ENCODE assay signal across 33 cellular contexts in the genomic region with DNA sequence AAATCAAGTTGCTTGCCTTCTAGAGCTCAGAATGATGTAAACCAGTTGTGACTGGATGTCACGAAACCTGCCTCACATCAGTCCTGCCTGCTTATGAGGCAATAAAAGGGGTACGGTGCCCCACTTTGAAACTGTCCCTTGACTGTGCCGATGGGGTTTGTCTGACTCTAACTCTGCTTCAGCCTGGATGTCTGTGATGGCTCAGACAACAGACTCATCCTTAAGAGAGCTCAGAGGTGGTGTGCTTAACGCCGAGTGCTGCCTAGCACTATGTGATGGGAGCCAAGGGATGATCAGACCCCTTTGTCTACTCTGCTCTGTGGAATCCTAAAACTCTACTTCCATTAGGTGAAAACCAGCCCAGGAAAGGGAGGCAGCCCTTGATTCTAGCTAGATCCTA. TPM values are rescaled to one million over a fixed set of nuclear protein-coding genes. Genes with fewer than 3 reads are reported as not detected.
DNase-seq lines count a peak whose midpoint lies in the region; ATAC-seq and TF ChIP-seq lines count a peak whose summit lies in the region.
"Had no signal": no experiment of that assay in that cellular context is flagged by ENCODE, and none has a peak within 500 bp of the region (broad histone marks: within the 10 kb centered on the region; RNA-seq: fewer than 3 reads in every experiment).

No MANE protein-coding gene starts in this region.

- no peaks in the 10 kb centered on the region for H3K27me3 ChIP-seq in H9 (ENCODE audit: insufficient read depth, low read length)
- H3K27me3 ChIP-seq: gastroesophageal sphincter, upper lobe of left lung had no signal

- peaks cover under 1% of the 10 kb centered on the region for H3K4me1 Mint-ChIP-seq in T-helper 2 cell treated with Interferon-gamma antibody and Interleukin-4, amounts not matched to agents 5 μg/mL and 100 μg/mL, for 36 hours (ENCODE audit: low read depth)
- no peaks in the 10 kb centered on the region for H3K4me1 Mint-ChIP-seq in H9
- H3K4me1 Mint-ChIP-seq in activated naive CD8-positive, alpha-beta T cell treated with anti-CD3 and anti-CD28 coated beads for 36 hours: peaks cover 6% of the 10 kb centered on the region
- peaks cover 23% of the 10 kb centered on the region for H3K4me1 Mint-ChIP-seq in nephron progenitor cell
- H3K4me1 Mint-ChIP-seq: activated naive CD4-positive, alpha-beta T cell treated with anti-CD3 and anti-CD28 coated beads, Interleukin-2, amount 50 U/mL, for 24 hours had no signal

- no CpG with 5 or more reads among the region's 5 CpGs for WGBS in H9 (ENCODE audit: extremely low coverage, insufficient read length, low lambda C conversion rate)

- no peak overlapping the region for H3K4ac ChIP-seq in H9 (ENCODE audit: low read depth, low read length)

- no peak for DNase-seq in T-helper 2 cell treated with Interferon-gamma antibody and Interleukin-4, amounts not matched to agents 5 μg/mL and 100 μg/mL, for 36 hours (ENCODE audit: low spot score)
- DNase-seq in T-helper 2 cell: no peak
- no peak for DNase-seq in H9
- DNase-seq in activated naive CD8-positive, alpha-beta T cell treated with anti-CD3 and anti-CD28 coated beads for 36 hours: no peak
- no peak for DNase-seq in nephron progenitor cell
- no peak for DNase-seq in AML-193 (lab: John Stamatoyannopoulos, UW)
- DNase-seq: activated CD4-positive, alpha-beta T cell treated with anti-CD3 and anti-CD28 coated beads for 1 hour; activated CD8-positive, alpha-beta memory T cell treated with anti-CD3 and anti-CD28 coated beads, Interleukin-2, amount 10 ng/mL, durations not matched to agents 7 days and 5 days; aorta; C1 segment of cervical spinal cord; DMS79; effector CD4-positive, alpha-beta T cell; GOT3; kidney glomerular epithelial cell; MM.1S; naive thymus-derived CD8-positive, alpha-beta T cell; NCI-H1105 treated with DMSO at 0.1 percent for 48 hours; NCI-H1930; NCI-H524 treated with DMSO at 0.1 percent for 48 hours; NK-92 treated with Interleukin-12 subunit alpha and Interleukin-12 subunit beta, amount 100 ng/mL, for 24 hours; PC-3; Right ventricle myocardium superior; stimulated activated CD4-positive, alpha-beta T cell treated with anti-CD3 and anti-CD28 coated beads, Interleukin-4, amount 100 ng/mL, for 24 hours; upper lobe of left lung had no signal

- H3K4me1 ChIP-seq in H9 (ENCODE audit: insufficient read depth, low read length): no peaks in the 10 kb centered on the region
- H3K4me1 ChIP-seq: gastroesophageal sphincter, upper lobe of left lung had no signal

- H3K9ac ChIP-seq in H9 (ENCODE audit: extremely low read depth, insufficient read length, low read length): no peak overlapping the region

- no peak overlapping the region for H2BK120ac ChIP-seq in H9 (ENCODE audit: low read depth, low read length, poor library complexity, severe bottlenecking)

- no peaks in the 10 kb centered on the region for H3K79me2 ChIP-seq in H9 (ENCODE audit: insufficient read depth, low read length)

- H4K5ac ChIP-seq in H9 (ENCODE audit: insufficient read length, low read depth, low read length): no peak overlapping the region

- no peak overlapping the region for H3K23ac ChIP-seq in H9 (ENCODE audit: insufficient read length, low read depth, low read length)

- H3K27ac ChIP-seq in H9 (ENCODE audit: insufficient read length, low read depth, low read length): no peak overlapping the region
- H3K27ac ChIP-seq: 22Rv1, gastroesophageal sphincter, HL-60, upper lobe of left lung had no signal

- H2BK12ac ChIP-seq in H9 (ENCODE audit: insufficient read length, low read depth, low read length): no peak overlapping the region

- peak overlapping the region; percentile 4 for H3K27ac Mint-ChIP-seq in T-helper 2 cell treated with Interferon-gamma antibody and Interleukin-4, amounts not matched to agents 5 μg/mL and 100 μg/mL, for 36 hours
- peak overlapping the region in 2 of 3 experiments; percentile 20 to 85; a peak in 2 of 7 replicates for H3K27ac Mint-ChIP-seq in H9
- peak overlapping the region; percentile 50 for H3K27ac Mint-ChIP-seq in activated naive CD8-positive, alpha-beta T cell treated with anti-CD3 and anti-CD28 coated beads for 36 hours
- H3K27ac Mint-ChIP-seq in nephron progenitor cell: peak overlapping the region; percentile 34
- H3K27ac Mint-ChIP-seq: activated CD8-positive, alpha-beta memory T cell treated with anti-CD3 and anti-CD28 coated beads, Interleukin-2, amount 10 ng/mL, durations not matched to agents 7 days and 5 days had no signal

- no peak overlapping the region for H2BK20ac ChIP-seq in H9 (ENCODE audit: low read depth, low read length, poor library complexity, severe bottlenecking)

- H3K18ac ChIP-seq in H9 (ENCODE audit: insufficient read length, low read depth, low read length): no peak overlapping the region

- H4K20me1 ChIP-seq in H9 (ENCODE audit: control insufficient read depth, insufficient read depth, insufficient read length): no peaks in the 10 kb centered on the region

- no peak overlapping the region for H2AK5ac ChIP-seq in H9 (ENCODE audit: insufficient read length, low read length)

- TF ChIP-seq CTCF in H9 (conservative IDR thresholded peaks at IDR 0.05) (no peak), nephron progenitor cell (IDR thresholded peaks at IDR 0.05) (no peak)

- H3K14ac ChIP-seq in H9 (ENCODE audit: insufficient read depth, low read length): no peak overlapping the region

- no peaks in the 10 kb centered on the region for H3K9me3 ChIP-seq in H9 (ENCODE audit: control insufficient read depth, low read depth, low read length)
- H3K9me3 ChIP-seq: gastroesophageal sphincter, upper lobe of left lung had no signal

- no peak overlapping the region for H2BK5ac ChIP-seq in H9 (ENCODE audit: insufficient read length, low read length)

- no peak for ATAC-seq in HG02884 (IDR thresholded peaks at IDR 0.05; ENCODE audit: unreplicated experiment)
- no peak for ATAC-seq in GM19035 (IDR thresholded peaks at IDR 0.05; ENCODE audit: unreplicated experiment)
- ATAC-seq: activated CD8-positive, alpha-beta memory T cell treated with anti-CD3 and anti-CD28 coated beads, Interleukin-2, amount 10 ng/mL, durations not matched to agents 7 days and 5 days; gastroesophageal sphincter; naive thymus-derived CD8-positive, alpha-beta T cell; SK-N-SH treated with all-trans-retinoic acid at 6 μM for 48 hours had no signal

- no peak overlapping the region for H2BK15ac ChIP-seq in H9 (ENCODE audit: low read depth, low read length)

- H3K79me1 ChIP-seq in H9 (ENCODE audit: insufficient read depth, low read depth, low read length, poor library complexity, severe bottlenecking): no peaks in the 10 kb centered on the region

- no peak overlapping the region for H3K56ac ChIP-seq in H9 (ENCODE audit: insufficient read length, low read depth, low read length)

- no peak overlapping the region for H2AFZ ChIP-seq in H9 (ENCODE audit: low read length)

- no peak overlapping the region for H4K91ac ChIP-seq in H9 (ENCODE audit: insufficient read length, low read depth, low read length)

- H3T11ph ChIP-seq in H9 (ENCODE audit: low read length): no peak overlapping the region

- no peaks in the 10 kb centered on the region for H3K9me3 Mint-ChIP-seq in T-helper 2 cell treated with Interferon-gamma antibody and Interleukin-4, amounts not matched to agents 5 μg/mL and 100 μg/mL, for 36 hours
- H3K9me3 Mint-ChIP-seq in H9: no peaks in the 10 kb centered on the region
- no peaks in the 10 kb centered on the region for H3K9me3 Mint-ChIP-seq in activated naive CD8-positive, alpha-beta T cell treated with anti-CD3 and anti-CD28 coated beads for 36 hours
- no peaks in the 10 kb centered on the region for H3K9me3 Mint-ChIP-seq in nephron progenitor cell
- H3K9me3 Mint-ChIP-seq: activated naive CD4-positive, alpha-beta T cell treated with anti-CD3 and anti-CD28 coated beads, Interleukin-2, amount 50 U/mL, for 24 hours; activated T-helper 2 cell treated with anti-CD3 and anti-CD28 coated beads, Interferon-gamma antibody, Interleukin-2, Interleukin-4, amounts not matched to agents 10 μg/mL and 5 μg/mL and 100 μg/mL, durations not matched to agents 14 hours and 24 hours and 36 hours; naive thymus-derived CD8-positive, alpha-beta T cell; T-helper 1 cell treated with Interleukin-12 subunit alpha and Interleukin-12 subunit beta and Interleukin-4 antibody, amounts not matched to agents 30 μg/mL and 1 μg/mL, for 36 hours had no signal

- no peak overlapping the region for H3K4me2 ChIP-seq in H9 (ENCODE audit: insufficient read depth, insufficient read length, low read length)

- no peaks in the 10 kb centered on the region for H3K23me2 ChIP-seq in H9 (ENCODE audit: insufficient read length, low read depth, low read length, poor library complexity, severe bottlenecking)

- no peaks in the 10 kb centered on the region for H3K27me3 Mint-ChIP-seq in T-helper 2 cell treated with Interferon-gamma antibody and Interleukin-4, amounts not matched to agents 5 μg/mL and 100 μg/mL, for 36 hours (ENCODE audit: low read depth)
- H3K27me3 Mint-ChIP-seq in H9 (ENCODE audit: low read depth) (no peaks in the 10 kb centered on the region), nephron progenitor cell (ENCODE audit: low read depth, poor library complexity) (no peaks in the 10 kb centered on the region)
- no peaks in the 10 kb centered on the region for H3K27me3 Mint-ChIP-seq in activated naive CD8-positive, alpha-beta T cell treated with anti-CD3 and anti-CD28 coated beads for 36 hours
- H3K27me3 Mint-ChIP-seq: activated CD8-positive, alpha-beta memory T cell treated with anti-CD3 and anti-CD28 coated beads, Interleukin-2, amount 10 ng/mL, durations not matched to agents 7 days and 5 days; activated naive CD4-positive, alpha-beta T cell treated with anti-CD3 and anti-CD28 coated beads, Interleukin-2, amount 50 U/mL, for 24 hours; naive thymus-derived CD8-positive, alpha-beta T cell had no signal

- no peak overlapping the region for H3K4me3 Mint-ChIP-seq in T-helper 2 cell treated with Interferon-gamma antibody and Interleukin-4, amounts not matched to agents 5 μg/mL and 100 μg/mL, for 36 hours
- no peak overlapping the region for H3K4me3 Mint-ChIP-seq in H9
- H3K4me3 Mint-ChIP-seq in activated naive CD8-positive, alpha-beta T cell treated with anti-CD3 and anti-CD28 coated beads for 36 hours: no peak overlapping the region
- no peak overlapping the region for H3K4me3 Mint-ChIP-seq in nephron progenitor cell
- H3K4me3 Mint-ChIP-seq: activated CD8-positive, alpha-beta memory T cell treated with anti-CD3 and anti-CD28 coated beads, Interleukin-2, amount 10 ng/mL, durations not matched to agents 7 days and 5 days; activated naive CD4-positive, alpha-beta T cell treated with anti-CD3 and anti-CD28 coated beads, Interleukin-2, amount 50 U/mL, for 24 hours; naive thymus-derived CD8-positive, alpha-beta T cell; T-helper 1 cell treated with Interleukin-12 subunit alpha and Interleukin-12 subunit beta and Interleukin-4 antibody, amounts not matched to agents 30 μg/mL and 1 μg/mL, for 36 hours had no signal

- no peak overlapping the region for H4K8ac ChIP-seq in H9 (replicated peaks; ENCODE audit: insufficient read length, low read depth, low read length)

- peaks cover 53% of the 10 kb centered on the region for H3K36me3 Mint-ChIP-seq in T-helper 2 cell treated with Interferon-gamma antibody and Interleukin-4, amounts not matched to agents 5 μg/mL and 100 μg/mL, for 36 hours (ENCODE audit: low read depth)
- H3K36me3 Mint-ChIP-seq in H9 (ENCODE audit: insufficient read depth in 1 of 3, low read depth in 3 of 3) (peaks cover 8 to 84% (median 57%) of the 10 kb centered on the region in 3 experiments; a peak in 6 of 7 replicates), nephron progenitor cell (ENCODE audit: low read depth) (peaks cover 43% of the 10 kb centered on the region)
- H3K36me3 Mint-ChIP-seq in activated naive CD8-positive, alpha-beta T cell treated with anti-CD3 and anti-CD28 coated beads for 36 hours: peaks cover 21% of the 10 kb centered on the region

RNA-seq across cellular contexts. Expression of a gene that starts 18.9 kb away (rescaled TPM):
- total RNA-seq in H9 (2021): 37.5 and 40.1 TPM in 2 replicates
- 10 to 100 TPM; 72.9 to 75.1 TPM for total RNA-seq in activated naive CD8-positive, alpha-beta T cell treated with anti-CD3 and anti-CD28 coated beads for 36 hours

RNA-seq across cellular contexts. Expression of a gene that starts 25.0 kb away (rescaled TPM):
- 41.3 and 43.0 TPM in 2 replicates for total RNA-seq in H9 (2021)
- 100 to 1,000 TPM; 180 to 198 TPM for total RNA-seq in activated naive CD8-positive, alpha-beta T cell treated with anti-CD3 and anti-CD28 coated beads for 36 hours

RNA-seq across cellular contexts. Expression of a gene that starts 31.4 kb away (rescaled TPM):
- total RNA-seq in H9 (2021): 83.5 and 92.0 TPM in 2 replicates
- 10 to 100 TPM; 75.3 to 79.3 TPM for total RNA-seq in activated naive CD8-positive, alpha-beta T cell treated with anti-CD3 and anti-CD28 coated beads for 36 hours

RNA-seq across cellular contexts. Expression of a gene that starts 55.8 kb away (rescaled TPM):
- total RNA-seq in H9 (2021): 203 and 204 TPM in 2 replicates
- total RNA-seq in activated naive CD8-positive, alpha-beta T cell treated with anti-CD3 and anti-CD28 coated beads for 36 hours: 100 to 1,000 TPM; 247 TPM
